ENCODE assay signal across 8 cellular contexts in the genomic region with DNA sequence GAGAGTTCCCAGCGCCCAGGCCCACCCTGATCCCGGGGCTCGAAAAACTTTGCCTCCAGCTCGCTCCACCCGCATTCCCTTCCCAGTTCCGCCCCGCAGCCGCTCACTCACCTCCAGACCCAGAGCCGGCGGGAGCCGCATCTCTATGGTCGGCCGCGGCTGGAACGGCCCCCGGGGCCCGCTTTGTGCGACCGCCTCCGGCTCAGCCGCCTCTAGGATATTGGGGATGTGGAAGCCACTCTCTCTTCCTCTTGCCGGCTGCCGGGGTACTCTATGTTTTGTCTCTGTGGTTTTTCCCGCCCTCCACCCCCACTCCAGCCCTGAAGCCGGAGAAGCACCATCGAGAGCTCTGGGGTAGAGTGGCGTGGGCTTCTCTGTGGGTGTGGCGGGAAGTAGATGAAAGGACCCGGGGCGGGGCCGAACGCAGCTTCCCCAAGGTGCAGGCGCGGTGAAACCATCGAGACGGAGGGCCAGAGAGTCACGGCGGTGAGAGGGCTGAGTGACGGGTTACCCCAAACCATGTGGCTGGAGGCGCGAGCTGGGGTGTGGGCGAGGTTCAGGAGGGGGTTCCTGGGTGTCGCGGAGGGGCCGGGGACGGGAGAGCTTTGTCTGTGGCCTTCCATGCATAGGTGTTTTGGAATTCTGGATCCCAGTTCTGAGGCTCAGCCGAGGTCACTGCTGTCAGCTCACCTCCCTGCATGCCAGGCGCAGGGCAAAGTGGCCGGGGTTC. TPM values are rescaled to one million over a fixed set of nuclear protein-coding genes. Genes with fewer than 3 reads are reported as not detected.
DNase-seq lines count a peak whose midpoint lies in the region; ATAC-seq and TF ChIP-seq lines count a peak whose summit lies in the region.

A gene with protein sequence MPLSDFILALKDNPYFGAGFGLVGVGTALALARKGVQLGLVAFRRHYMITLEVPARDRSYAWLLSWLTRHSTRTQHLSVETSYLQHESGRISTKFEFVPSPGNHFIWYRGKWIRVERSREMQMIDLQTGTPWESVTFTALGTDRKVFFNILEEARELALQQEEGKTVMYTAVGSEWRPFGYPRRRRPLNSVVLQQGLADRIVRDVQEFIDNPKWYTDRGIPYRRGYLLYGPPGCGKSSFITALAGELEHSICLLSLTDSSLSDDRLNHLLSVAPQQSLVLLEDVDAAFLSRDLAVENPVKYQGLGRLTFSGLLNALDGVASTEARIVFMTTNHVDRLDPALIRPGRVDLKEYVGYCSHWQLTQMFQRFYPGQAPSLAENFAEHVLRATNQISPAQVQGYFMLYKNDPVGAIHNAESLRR (plus strand): TSS at position 426 of the 730 bp plus-strand sequence. CDS start 1,305 bp downstream, outside the sequence.
Gene ZNF142, minus strand, starts transcription at position 366 of the 730 bp plus-strand sequence. CDS start 3,194 bp downstream, outside the sequence.

- intact Hi-C loops in adrenal gland (cut with DNase I) (no loop called here), heart right ventricle (cut with DNase I) (loop anchor here in 5 of 10 donors (5.0 to 10.0 kb wide), 6 partner anchors 87 to 385 kb away; partner anchors contain the start of genes CNOT9 (in 3 of the 5), USP37 (in 3 of the 5), AAMP (in 1 of the 5) and PNKD (in 1 of the 5)), posterior cingulate gyrus (cut with DNase I) (loop anchor here (1.0 kb wide), 1 partner anchor 12 kb away; no protein-coding TSS in a partner anchor)

- H3K36me3 ChIP-seq in adrenal gland (replicated peaks in 1 of 2), result peaks cover 0 to 52% of the 10 kb centered on the region in 2 donors
- H3K36me3 ChIP-seq in heart right ventricle, result peaks cover 0 to 68% (median 40%) of the 10 kb centered on the region in 9 donors

- TF ChIP-seq POLR2A in adrenal gland (IDR thresholded peaks at IDR 0.05), result peak in 1 of 2 donors; percentile 71

- TF ChIP-seq CTCF in GM13976 (IDR thresholded peaks at IDR 0.05; ENCODE audit: borderline replicate concordance, control extremely low read depth, extremely low read depth, insufficient read depth, missing control alignments) (no peak), adrenal gland (IDR thresholded peaks at IDR 0.05) (no peak), heart right ventricle (IDR thresholded peaks at IDR 0.05) (no peak), type B pancreatic cell (conservative IDR thresholded peaks at IDR 0.05) (no peak)

- no peaks in the 10 kb centered on the region for H3K9me3 Mint-ChIP-seq in type B pancreatic cell

- DNase-seq in GM13976 (ENCODE audit: low spot score), result peak; percentile 97
- DNase-seq in NCI-H146 treated with DMSO at 0.1 percent for 48 hours (lab: John Stamatoyannopoulos, UW; ENCODE audit: unreplicated experiment), result peak; percentile 71
- peak; percentile 73 to 90 (median 84) for DNase-seq in T-helper 1 cell
- peak; percentile 89 to 95 (median 91) for DNase-seq in adrenal gland
- peak; percentile 92 to 96 for DNase-seq in heart right ventricle
- DNase-seq in posterior cingulate gyrus, result peak; percentile 88 to 99 (median 95)
- DNase-seq in type B pancreatic cell (ENCODE audit: extremely low spot score, unreplicated experiment), result peak; percentile 88

- H3K4me3 Mint-ChIP-seq in type B pancreatic cell, result peak within 1 kb of the TSS; percentile 100

- WGBS in adrenal gland, 4 donors, result 0 to 1% (median 0%) methylated on average over 11 to 49 of the region's 49 CpGs
- 0% methylated on average over 49 of the region's 49 CpGs for WGBS in heart right ventricle, 2 donors

- in situ Hi-C loops in GM13976 (cut with MboI; ENCODE audit: low sequenced_read_pairs, unreplicated experiment), result no loop called here

- peaks cover 18% of the 10 kb centered on the region for H3K4me1 Mint-ChIP-seq in type B pancreatic cell (ENCODE audit: unreplicated experiment)

- H3K9me3 ChIP-seq in adrenal gland (replicated peaks in 1 of 3), result no peaks in the 10 kb centered on the region
- no peaks in the 10 kb centered on the region for H3K9me3 ChIP-seq in heart right ventricle

- no peaks in the 10 kb centered on the region for H3K27me3 ChIP-seq in adrenal gland
- H3K27me3 ChIP-seq in heart right ventricle, result no peaks in the 10 kb centered on the region

- ATAC-seq in HG02852 (IDR thresholded peaks at IDR 0.05; ENCODE audit: unreplicated experiment) (peak; percentile 96), heart right ventricle (peak; percentile 91 to 98 (median 97))

- no peaks in the 10 kb centered on the region for H3K27me3 Mint-ChIP-seq in type B pancreatic cell

- H3K4me1 ChIP-seq in adrenal gland (replicated peaks in 1 of 2) (peaks cover 0 to 12% of the 10 kb centered on the region in 2 donors), heart right ventricle (peaks cover 9 to 43% (median 32%) of the 10 kb centered on the region in 9 donors)

- H3K36me3 Mint-ChIP-seq in type B pancreatic cell, result peaks cover 18% of the 10 kb centered on the region

- H3K4me3 ChIP-seq in adrenal gland (peak within 1 kb of the TSS; percentile 52 to 96 (median 76)), heart right ventricle (peak within 1 kb of the TSS; percentile 79 to 97 (median 92))

- peak within 1 kb of the TSS; percentile 94 for H3K27ac Mint-ChIP-seq in type B pancreatic cell

- H3K27ac ChIP-seq in adrenal gland (peak within 1 kb of the TSS in 1 of 5 donors; percentile 65), heart right ventricle (peak within 1 kb of the TSS; percentile 54 to 88 (median 81))

RNA-seq across cellular contexts. Expression of the first gene that starts in this region (rescaled TPM):
- total RNA-seq in adrenal gland (10 to 100 TPM; 16.1 to 54.6 (median 40.7) TPM), heart right ventricle (10 to 100 TPM; 34.8 to 53.8 (median 44.6) TPM), type B pancreatic cell (ENCODE audit: low replicate concordance) (46.0 and 64.2 TPM in 2 replicates)
- polyA plus RNA-seq in adrenal gland (10 to 100 TPM; 39.2 to 97.9 (median 84.2) TPM), heart right ventricle (10 to 100 TPM; 52.8 to 84.2 TPM)

RNA-seq across cellular contexts. Expression of gene ZNF142, which starts in this region (rescaled TPM):
- total RNA-seq in adrenal gland, result 10 to 100 TPM; 16.6 to 24.6 (median 20.7) TPM
- 10 to 100 TPM in 1 of 3 donors, 1 to 10 TPM in 2; 8.6 to 21.0 (median 9.5) TPM for polyA plus RNA-seq in adrenal gland
- total RNA-seq in heart right ventricle, result 10 to 100 TPM; 17.9 to 29.5 (median 22.9) TPM
- polyA plus RNA-seq in heart right ventricle, result 10 to 100 TPM in 1 of 2 donors, 1 to 10 TPM in 1; 4.4 to 10.2 TPM
- total RNA-seq in type B pancreatic cell (ENCODE audit: low replicate concordance), result 35.0 and 38.3 TPM in 2 replicates
